Comparison of ENCODE assay signal across 13 cellular contexts in the genomic region with DNA sequence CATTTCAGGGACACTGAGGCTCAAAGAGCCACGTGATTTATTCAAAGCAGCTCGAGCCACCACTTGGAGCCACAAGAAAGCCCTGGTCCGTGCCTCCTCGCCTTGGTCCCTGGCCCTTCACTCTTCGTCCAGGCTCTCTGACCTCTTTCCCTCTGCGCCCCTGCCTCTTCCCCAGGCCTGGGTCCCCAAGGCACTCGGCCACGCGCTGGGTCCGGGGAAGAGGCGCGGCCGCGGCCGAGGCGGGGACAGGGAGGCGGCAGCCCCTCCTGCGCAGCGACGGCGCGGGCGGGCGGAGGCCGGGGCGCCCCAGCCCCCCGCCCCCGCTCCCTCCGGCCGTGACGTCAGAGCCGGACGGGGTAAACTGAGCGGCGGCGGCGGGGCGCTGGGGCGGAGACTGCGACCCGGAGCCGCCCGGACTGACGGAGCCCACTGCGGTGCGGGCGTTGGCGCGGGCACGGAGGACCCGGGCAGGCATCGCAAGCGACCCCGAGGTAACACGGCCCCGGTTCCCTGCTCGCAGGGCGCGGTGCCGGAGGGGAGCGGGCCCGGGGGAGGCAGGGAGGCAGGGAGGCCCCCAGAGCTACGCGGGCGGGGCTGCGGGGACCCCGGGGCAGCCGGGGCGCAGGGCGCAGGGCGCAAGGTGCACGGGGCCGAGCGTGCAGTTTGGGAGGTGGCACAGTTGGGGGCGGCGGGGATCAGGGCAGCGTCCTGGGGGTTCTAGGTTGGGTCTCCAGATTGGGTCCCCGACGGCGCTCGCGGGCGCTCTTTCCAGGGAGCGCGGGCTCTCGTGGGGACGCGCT. TPM values are rescaled to one million over a fixed set of nuclear protein-coding genes. Genes with fewer than 3 reads are reported as not detected.
A peak's percentile ranks its signal among the peaks of the same experiment; 100 is the strongest.
DNase-seq lines count a peak whose midpoint lies in the region; TF ChIP-seq lines count a peak whose summit lies in the region.
"Had no signal": no experiment of that assay in that cellular context is flagged by ENCODE, and none has a peak within 500 bp of the region (broad histone marks: within the 10 kb centered on the region; RNA-seq: fewer than 3 reads in every experiment).

SLC18A2 (plus strand) TSS at position 385 of the 800 bp plus-strand sequence. CDS start 580 bp downstream, outside the sequence.

- H3K4me1 ChIP-seq in right atrium auricular region (peaks cover 0 to 14% of the 10 kb centered on the region in 2 donors), urinary bladder (ENCODE audit: insufficient read depth) (no peaks in the 10 kb centered on the region)

- H3K4me3 ChIP-seq in right atrium auricular region: peak within 1 kb of the TSS in 1 of 2 donors; percentile 31
- peak within 1 kb of the TSS; percentile 23 for H3K4me3 ChIP-seq in urinary bladder (ENCODE audit: low read depth, low read length)
- H3K4me3 ChIP-seq: SK-N-MC had no signal

- no peak within 1 kb of the TSS for H3K27ac ChIP-seq in right atrium auricular region
- no peak within 1 kb of the TSS for H3K27ac ChIP-seq in urinary bladder (ENCODE audit: low read depth)
- H3K27ac ChIP-seq: KMS-11, SK-N-MC had no signal

- intact Hi-C loops in cardiac septum (cut with DNase I): no loop called here

- 2% methylated on average over 88 of the region's 88 CpGs for WGBS in urinary bladder

- peak within 1 kb of the TSS; percentile 59 to 81 (median 77) for H3K4me3 Mint-ChIP-seq in brain
- H3K4me3 Mint-ChIP-seq: HFFc6 had no signal

- H3K27me3 Mint-ChIP-seq in brain: peaks cover 88% of the 10 kb centered on the region

- no peaks in the 10 kb centered on the region for H3K36me3 ChIP-seq in right atrium auricular region
- H3K36me3 ChIP-seq in urinary bladder (ENCODE audit: insufficient read depth): no peaks in the 10 kb centered on the region

- no peak within 1 kb of the TSS for H3K27ac Mint-ChIP-seq in brain
- H3K27ac Mint-ChIP-seq: HFFc6 had no signal

- H3K9me3 ChIP-seq in right atrium auricular region: no peaks in the 10 kb centered on the region

- peaks cover 0 to 14% of the 10 kb centered on the region in 2 donors for H3K27me3 ChIP-seq in right atrium auricular region

- no peak for TF ChIP-seq CTCF in right atrium auricular region (IDR thresholded peaks at IDR 0.05)
- no peak for TF ChIP-seq CTCF in brain (conservative IDR thresholded peaks at IDR 0.05)
- TF ChIP-seq CTCF in GM10266 (IDR thresholded peaks at IDR 0.05; ENCODE audit: control insufficient read depth, insufficient read depth, low read depth, missing control alignments): no peak

- peaks cover 4% of the 10 kb centered on the region for H3K4me1 Mint-ChIP-seq in brain

- no peaks in the 10 kb centered on the region for H3K36me3 Mint-ChIP-seq in brain

- no peaks in the 10 kb centered on the region for H3K9me3 Mint-ChIP-seq in brain
- H3K9me3 Mint-ChIP-seq: HFFc6 had no signal

- DNase-seq in cardiac septum (ENCODE audit: low spot score) (peak; percentile 73), right atrium auricular region (ENCODE audit: low spot score) (no peak), mesenteric fat pad (ENCODE audit: low spot score) (peak; percentile 81), NCI-H2171 treated with DMSO at 0.1 percent for 48 hours (lab: John Stamatoyannopoulos, UW) (no peak), GM10266 (ENCODE audit: extremely low spot score) (no peak), HCEC 1CT (no peak)
- DNase-seq: activated CD8-positive, alpha-beta memory T cell treated with anti-CD3 and anti-CD28 coated beads, Interleukin-2, amount 50 U/mL, for 4 hours; HFFc6 had no signal

RNA-seq across cellular contexts. Expression of gene SLC18A2, which starts in this region (rescaled TPM):
- total RNA-seq in cardiac septum: 0.24 TPM
- total RNA-seq in right atrium auricular region: under 1 TPM in 1 of 2 donors, not detected in 1; 0.22 TPM
- 10.3 TPM for polyA plus RNA-seq in brain (ENCODE audit: insufficient read depth, low read depth, low replicate concordance)
- 0.42 TPM for total RNA-seq in mesenteric fat pad
- 12.6 TPM for total RNA-seq in urinary bladder
- 2.5 TPM for polyA plus RNA-seq in urinary bladder
- total RNA-seq: HFFc6, lung microvascular endothelial cell had no signal

Comparison
In these comparisons a context has a peak if more than half of its experiments do, and no peak if none do; other contexts are left out.
1. Peak in DNase-seq in cardiac septum; RNA of the gene not detected or under 1 TPM.
2. Peak in DNase-seq in mesenteric fat pad; RNA of the gene not detected or under 1 TPM.